Comparison of ENCODE assay signal across 34 cellular contexts in the genomic region with DNA sequence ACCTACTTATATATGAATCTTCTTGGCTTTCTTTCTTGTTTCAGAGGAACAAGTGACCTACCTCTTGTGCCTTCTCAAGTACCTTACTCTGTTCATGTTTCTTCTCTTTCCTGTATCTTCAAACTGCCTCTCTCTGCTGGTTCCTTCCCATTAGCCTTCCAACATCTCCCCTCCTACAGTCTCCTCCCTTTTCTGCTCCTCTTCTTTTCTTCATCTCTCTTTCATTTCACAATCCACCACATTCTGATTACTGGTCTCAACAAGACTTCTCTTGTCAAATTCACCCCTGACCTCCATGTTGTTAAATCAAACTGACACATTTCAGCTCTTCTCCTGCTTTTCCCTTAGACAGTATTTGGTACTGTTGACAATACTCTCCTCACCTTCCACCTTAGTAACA.
"Had no signal": no experiment of that assay in that cellular context is flagged by ENCODE, and none has a peak within 500 bp of the region (broad histone marks: within the 10 kb centered on the region; RNA-seq: fewer than 3 reads in every experiment).

No MANE protein-coding gene starts in this region.

- H3K4me2 ChIP-seq: SK-N-SH had no signal

- H3K27ac ChIP-seq: adrenal gland, body of pancreas, breast epithelium, Peyer's patch, SJSA1 had no signal

- H3K9me2 ChIP-seq: SK-N-SH had no signal

- H3K9ac ChIP-seq: SK-N-SH had no signal

- DNase-seq: activated CD4-positive, alpha-beta memory T cell treated with anti-CD3 and anti-CD28 coated beads for 36 hours; activated CD4-positive, alpha-beta T cell treated with anti-CD3 and anti-CD28 coated beads for 36 hours; activated CD4-positive, alpha-beta T cell treated with anti-CD3 and anti-CD28 coated beads, Interleukin-2, amount 10 ng/mL, durations not matched to agents 7 days and 5 days; activated effector memory CD4-positive, alpha-beta T cell treated with anti-CD3 and anti-CD28 coated beads, Interleukin-2, amount 50 U/mL, for 16 hours; activated naive CD4-positive, alpha-beta T cell; activated T-cell treated with anti-CD3 and anti-CD28 coated beads, Interleukin-2, amount 50 U/mL, for 1 hour; activated T-cell treated with anti-CD3 and anti-CD28 coated beads, Interleukin-2, amount 50 U/mL, for 72 hours; adrenal gland; body of pancreas; cerebellar nuclear complex; KG1; NCI-H1092 treated with DMSO at 0.1 percent for 48 hours; NCI-H1417; NCI-H146; NCI-H187; NCI-H2029 treated with DMSO at 0.1 percent for 48 hours; NCI-H2107; NCI-H2171; NCI-H510A; NCI-H526; NCI-H748 treated with DMSO at 0.1 percent for 48 hours; NK-92 treated with Interleukin-12 subunit alpha and Interleukin-12 subunit beta, amount 100 ng/mL, for 24 hours; PC-3; Peyer's patch; RPMI8226; SHP77 treated with DMSO at 0.1 percent for 48 hours; SK-N-SH had no signal

- H3K4me3 ChIP-seq: adrenal gland, body of pancreas, breast epithelium, Peyer's patch, SJSA1 had no signal

- FAIRE-seq: astrocyte, TTC549 had no signal

- H3K9me3 ChIP-seq: adrenal gland, body of pancreas, breast epithelium, Peyer's patch, SK-N-SH had no signal

- H3K27me3 ChIP-seq: adrenal gland, body of pancreas, breast epithelium, Peyer's patch, SJSA1 had no signal

- H3K36me3 ChIP-seq: adrenal gland, breast epithelium, Peyer's patch, SJSA1 had no signal

- ATAC-seq: activated CD4-positive, alpha-beta T cell treated with anti-CD3 and anti-CD28 coated beads for 36 hours; activated CD4-positive, CD25-positive, alpha-beta regulatory T cell treated with anti-CD3 and anti-CD28 coated beads, Interleukin-2, amount 50 U/mL, for 24 hours; activated naive CD4-positive, alpha-beta T cell treated with anti-CD3 and anti-CD28 coated beads, Interleukin-2, amount 50 U/mL, for 72 hours; activated T-cell treated with anti-CD3 and anti-CD28 coated beads, Interleukin-2, amount 50 U/mL, for 72 hours; activated T-helper 17 cell treated with anti-CD3 and anti-CD28 coated beads, Interleukin-2, amount 50 U/mL, for 72 hours; body of pancreas; PC-3 had no signal

- H3K4me1 ChIP-seq: adrenal gland, body of pancreas, breast epithelium, Peyer's patch, SJSA1 had no signal
